ENCODE assay signal across 9 cellular contexts in the genomic region with DNA sequence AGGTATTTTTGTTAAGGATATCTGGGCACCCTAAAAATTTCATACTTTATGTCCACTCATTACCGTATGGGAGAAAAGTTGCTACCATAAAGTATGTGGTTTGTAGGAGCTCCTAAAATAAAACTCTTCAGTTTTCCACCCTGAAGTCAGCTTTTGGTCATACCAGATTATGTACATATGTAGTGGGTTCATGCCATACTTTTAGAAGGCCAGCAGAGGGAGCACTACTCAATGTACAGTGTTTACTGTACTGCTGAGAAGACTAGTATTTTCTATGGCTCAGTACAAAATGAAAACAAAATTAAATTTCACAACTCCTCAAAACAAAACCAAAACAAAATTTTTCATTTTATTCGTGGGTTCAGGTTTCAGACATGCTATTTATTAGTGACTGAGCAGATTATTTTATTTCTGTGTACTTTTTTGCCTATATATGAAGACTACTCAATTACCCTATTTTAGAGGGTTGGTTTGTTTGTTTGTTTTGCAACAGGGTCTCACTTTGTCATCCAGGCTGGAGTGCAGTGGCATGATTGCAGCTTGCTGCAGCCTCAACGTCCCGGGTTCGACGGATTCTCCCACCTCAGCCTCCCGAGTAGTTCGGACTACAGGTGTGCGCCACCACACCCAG. TPM values are rescaled to one million over a fixed set of nuclear protein-coding genes. Genes with fewer than 3 reads are reported as not detected.
DNase-seq lines count a peak whose midpoint lies in the region; ATAC-seq and TF ChIP-seq lines count a peak whose summit lies in the region.
"Had no signal": no experiment of that assay in that cellular context is flagged by ENCODE, and none has a peak within 500 bp of the region (broad histone marks: within the 10 kb centered on the region; RNA-seq: fewer than 3 reads in every experiment).

No MANE protein-coding gene starts in this region.

- ATAC-seq in Panc1 = peak; percentile 99
- peak; percentile 98 for ATAC-seq in activated naive CD4-positive, alpha-beta T cell treated with anti-CD3 and anti-CD28 coated beads, Interleukin-2, amount 50 U/mL, for 72 hours
- ATAC-seq in psoas muscle = peak; percentile 84 to 96 (median 90)

- H3K4me3 ChIP-seq in H7 (ENCODE audit: insufficient read depth, low read depth, low read length) (no peak overlapping the region), Panc1 (ENCODE audit: low read depth in 2 of 2, low read length in 2 of 2) (no peak overlapping the region), psoas muscle (no peak overlapping the region)
- H3K4me3 ChIP-seq: BLaER1 treated with 17β-estradiol and CSF1 and Interleukin-3, amounts not matched to agents 10 nM and 100 nM had no signal

- H3K9me3 ChIP-seq in Panc1 (ENCODE audit: control insufficient read depth, insufficient read depth, low read depth, low read length) (no peaks in the 10 kb centered on the region), psoas muscle (no peaks in the 10 kb centered on the region)
- H3K9me3 ChIP-seq: BLaER1 treated with 17β-estradiol and CSF1 and Interleukin-3, amounts not matched to agents 10 nM and 100 nM had no signal

- TF ChIP-seq CTCF in Panc1 (IDR thresholded peaks at IDR 0.05) (peak; percentile 89), psoas muscle (IDR thresholded peaks at IDR 0.05) (peak; percentile 84)

- no peaks in the 10 kb centered on the region for H3K27me3 ChIP-seq in H7 (ENCODE audit: control insufficient read depth, insufficient read depth, low read length)
- H3K27me3 ChIP-seq in Panc1 (ENCODE audit: control insufficient read depth, insufficient read depth, low read length) = no peaks in the 10 kb centered on the region
- H3K27me3 ChIP-seq in psoas muscle (ENCODE audit: insufficient read depth in 3 of 3, low read length in 2 of 3) = no peaks in the 10 kb centered on the region
- H3K27me3 ChIP-seq: BLaER1 treated with 17β-estradiol and CSF1 and Interleukin-3, amounts not matched to agents 10 nM and 100 nM had no signal

- H3K9me3 Mint-ChIP-seq in activated naive CD4-positive, alpha-beta T cell treated with anti-CD3 and anti-CD28 coated beads, Interleukin-2, amount 50 U/mL, for 72 hours = no peaks in the 10 kb centered on the region

- DNase-seq in NK-92 treated with Interleukin-12 subunit alpha and Interleukin-12 subunit beta, amount 100 ng/mL, for 24 hours (lab: John Stamatoyannopoulos, UW) = peak; percentile 18
- no peak for DNase-seq in NK-92 (lab: John Stamatoyannopoulos, UW; ENCODE audit: unreplicated experiment)
- DNase-seq in H7 = peak; percentile 25
- peak; percentile 75 to 91 for DNase-seq in Kasumi-1 (lab: John Stamatoyannopoulos, UW)
- no peak for DNase-seq in Panc1 (ENCODE audit: low read depth, low spot score)
- peak in 1 of 2 donors; percentile 54 for DNase-seq in activated naive CD4-positive, alpha-beta T cell treated with anti-CD3 and anti-CD28 coated beads, Interleukin-2, amount 50 U/mL, for 72 hours (ENCODE audit: low spot score in 2 of 2)
- DNase-seq in globus pallidus (ENCODE audit: low spot score) = peak; percentile 74
- DNase-seq in psoas muscle = no peak

- peaks cover 0 to 26% of the 10 kb centered on the region in 2 donors for H3K36me3 Mint-ChIP-seq in activated naive CD4-positive, alpha-beta T cell treated with anti-CD3 and anti-CD28 coated beads, Interleukin-2, amount 50 U/mL, for 72 hours

- in situ Hi-C loops in Panc1 (cut with HindIII; ENCODE audit: low pct_unique_long_range_greater_than_20kb, low sequenced_read_pairs) = loop anchor here (25.0 kb wide), 1 partner anchor 734 kb away; no protein-coding TSS in a partner anchor

- peaks cover 7% of the 10 kb centered on the region for H3K36me3 ChIP-seq in H7 (replicated peaks; ENCODE audit: control insufficient read depth, insufficient read depth, low read length)
- H3K36me3 ChIP-seq in Panc1 (ENCODE audit: control insufficient read depth, insufficient read depth, low read length) = peaks cover 4% of the 10 kb centered on the region; the same call in 1 of the 2 replicates
- peaks cover 0 to 58% of the 10 kb centered on the region in 2 donors for H3K36me3 ChIP-seq in psoas muscle (ENCODE audit: insufficient read depth in 1 of 2, low read depth in 1 of 2)

- CTCF ChIA-PET in Panc1 (lab: Charles Lee) = interaction anchor here (0.5 to 1.6 kb wide), 4 partner anchors 21 to 422 kb away, joined by 3 to 12 read pairs (median 4); no protein-coding TSS in a partner anchor

- H3K27ac ChIP-seq in Panc1 (ENCODE audit: low read length) = no peak overlapping the region
- no peak overlapping the region for H3K27ac ChIP-seq in psoas muscle
- H3K27ac ChIP-seq: BLaER1 treated with 17β-estradiol and CSF1 and Interleukin-3, amounts not matched to agents 10 nM and 100 nM had no signal

- H3K27ac Mint-ChIP-seq in activated naive CD4-positive, alpha-beta T cell treated with anti-CD3 and anti-CD28 coated beads, Interleukin-2, amount 50 U/mL, for 72 hours = peak overlapping the region in 1 of 2 donors; percentile 23

- intact Hi-C loops in Panc1 (cut with micrococcal nuclease; ENCODE audit: unreplicated experiment) = loop anchor here (5.0 kb wide), 1 partner anchor 734 kb away; no protein-coding TSS in a partner anchor
- intact Hi-C loops in psoas muscle (cut with DNase I) = loop anchor here in 1 of 2 donors (2.0 kb wide), 1 partner anchor 424 kb away; no protein-coding TSS in a partner anchor

- POLR2A ChIA-PET in Panc1 (lab: Charles Lee) = no interaction called here

- no peaks in the 10 kb centered on the region for H3K4me1 ChIP-seq in Panc1 (ENCODE audit: control insufficient read depth, insufficient read depth, low read length)
- H3K4me1 ChIP-seq in psoas muscle = no peaks in the 10 kb centered on the region
- H3K4me1 ChIP-seq: BLaER1 treated with 17β-estradiol and CSF1 and Interleukin-3, amounts not matched to agents 10 nM and 100 nM had no signal

- WGBS in psoas muscle, 3 donors = 80 to 81% (median 81%) methylated on average over 9 of the region's 9 CpGs

- no TSS peak for BruUV-seq in Panc1 (replicated peaks; lab: Mats Ljungman, UMichigan)

RNA-seq across cellular contexts. Expression of gene NXPE3, which starts 24.3 kb away (rescaled TPM):
- total RNA-seq in H7 (2014; rRNA removed; shearing (Covaris generic)) = 5.6 and 5.7 TPM in 2 replicates
- total RNA-seq in Panc1 (2021; ENCODE audit: unreplicated experiment) = 30.4 TPM
- 19.0 TPM for polyA plus RNA-seq in Panc1 (2012; ENCODE audit: insufficient read length)
- total RNA-seq in activated naive CD4-positive, alpha-beta T cell treated with anti-CD3 and anti-CD28 coated beads, Interleukin-2, amount 50 U/mL, for 72 hours = 10 to 100 TPM; 17.3 to 21.4 TPM
- 10 to 100 TPM; 37.4 to 59.3 (median 45.6) TPM for total RNA-seq in psoas muscle
- polyA plus RNA-seq in psoas muscle = 10 to 100 TPM; 10.8 to 67.7 (median 17.5) TPM

RNA-seq across cellular contexts. Expression of gene NFKBIZ, which starts 46.0 kb away (rescaled TPM):
- total RNA-seq in H7 (2014; rRNA removed; shearing (Covaris generic)) = 3.2 and 3.5 TPM in 2 replicates
- total RNA-seq in Panc1 (2021; ENCODE audit: unreplicated experiment) = 17.4 TPM
- 7.9 TPM for polyA plus RNA-seq in Panc1 (2012; ENCODE audit: insufficient read length)
- total RNA-seq in activated naive CD4-positive, alpha-beta T cell treated with anti-CD3 and anti-CD28 coated beads, Interleukin-2, amount 50 U/mL, for 72 hours = 10 to 100 TPM; 57.3 to 62.6 TPM
- total RNA-seq in psoas muscle = 10 to 100 TPM in 2 of 4 donors, 1 to 10 TPM in 2; 6.4 to 12.5 (median 9.8) TPM
- polyA plus RNA-seq in psoas muscle = 1 to 10 TPM; 3.0 to 8.8 (median 5.4) TPM

Comparison
In these comparisons a context has a peak if more than half of its experiments do, and no peak if none do; other contexts are left out.
1. DNase-seq: peak in NK-92 treated with Interleukin-12 subunit alpha and Interleukin-12 subunit beta, amount 100 ng/mL, for 24 hours (single experiment), H7 (single experiment), Kasumi-1 (2 of 2) and globus pallidus (single experiment); none in NK-92 (single experiment), Panc1 (single experiment) and psoas muscle (0 of 2).
2. Peak in every context shown above with its lines, with median percentiles within 50 percentile points of each other: ATAC-seq.